In genomic region chr1:201889092-201889968, GRCh38 we compare ENCODE assay signal across 8 cellular contexts. TPM values are rescaled to one million over a fixed set of nuclear protein-coding genes. Genes with fewer than 3 reads are reported as not detected.
DNase-seq lines count a peak whose midpoint lies in the region; ATAC-seq, FAIRE-seq and TF ChIP-seq lines count a peak whose summit lies in the region.

No MANE protein-coding gene starts in this region.

- peak overlapping the region; percentile 86 for H3K9ac ChIP-seq in adipocyte (ENCODE audit: low read length)
- peak overlapping the region; percentile 35 for H3K9ac ChIP-seq in keratinocyte (ENCODE audit: control insufficient read depth, extremely low read depth, insufficient read depth, low read length)

- H3K4me1 ChIP-seq in adipocyte (ENCODE audit: control insufficient read depth, insufficient read depth, low read length): peaks cover 33% of the 10 kb centered on the region
- peaks cover 16% of the 10 kb centered on the region for H3K4me1 ChIP-seq in keratinocyte (ENCODE audit: control insufficient read depth, extremely low read depth, insufficient read depth, low read length)

- TF ChIP-seq CTCF in keratinocyte (optimal IDR thresholded peaks at IDR 0.05 in 1 of 3, IDR thresholded peaks at IDR 0.05 in 1 of 3, conservative IDR thresholded peaks at IDR 0.05 in 1 of 3; ENCODE audit: extremely low read depth in 1 of 3, insufficient read depth in 2 of 3, low read length in 3 of 3): no peak

- peak overlapping the region; percentile 13 for H2AFZ ChIP-seq in keratinocyte (ENCODE audit: control insufficient read depth, low read length)

- H3K4me3 ChIP-seq in adipocyte (ENCODE audit: low read length): peak overlapping the region; percentile 85
- peak overlapping the region; percentile 50 to 63 (median 62) for H3K4me3 ChIP-seq in keratinocyte (ENCODE audit: control insufficient read depth in 2 of 3, extremely low read depth in 1 of 3, insufficient read depth in 2 of 3, low read depth in 1 of 3, low read length in 3 of 3)

- FAIRE-seq in keratinocyte (lab: Jason Lieb, UNC): no peak

- H3K36me3 Mint-ChIP-seq in stimulated activated memory B cell treated with anti-CD40 and anti-IgM and Interleukin-4, amounts not matched to agents 10 μg/mL and 1 μg/mL and 100 μg/mL, for 72 hours: no peaks in the 10 kb centered on the region

- no peaks in the 10 kb centered on the region for H4K20me1 ChIP-seq in keratinocyte (ENCODE audit: control insufficient read depth, extremely low read depth, insufficient read depth, low read length)

- H3K27ac Mint-ChIP-seq in stimulated activated memory B cell treated with anti-CD40 and anti-IgM and Interleukin-4, amounts not matched to agents 10 μg/mL and 1 μg/mL and 100 μg/mL, for 72 hours: no peak overlapping the region

- ATAC-seq in stimulated activated memory B cell treated with anti-CD40 and anti-IgM and Interleukin-4, amounts not matched to agents 10 μg/mL and 1 μg/mL and 100 μg/mL, for 72 hours: no peak
- ATAC-seq in GM18511 (IDR thresholded peaks at IDR 0.05; ENCODE audit: unreplicated experiment): no peak

- no peaks in the 10 kb centered on the region for H3K9me3 Mint-ChIP-seq in stimulated activated memory B cell treated with anti-CD40 and anti-IgM and Interleukin-4, amounts not matched to agents 10 μg/mL and 1 μg/mL and 100 μg/mL, for 72 hours

- peak overlapping the region; percentile 83 for H3K4me2 ChIP-seq in keratinocyte (ENCODE audit: control insufficient read depth, extremely low read depth, insufficient read depth, low read depth, low read length)

- dilution Hi-C loops in keratinocyte (cut with MboI; ENCODE audit: extremely low pct_ligation_motif_present, low sequenced_read_pairs): no loop called here

- H3K79me2 ChIP-seq in keratinocyte (ENCODE audit: control insufficient read depth, insufficient read depth, low read length): no peaks in the 10 kb centered on the region

- no peaks in the 10 kb centered on the region for H3K9me1 ChIP-seq in keratinocyte (ENCODE audit: control insufficient read depth, extremely low read depth, insufficient read depth, low read length)

- H3K9me3 ChIP-seq in adipocyte (ENCODE audit: control insufficient read depth, low read length) (no peaks in the 10 kb centered on the region), keratinocyte (ENCODE audit: control insufficient read depth, low read depth, low read length) (no peaks in the 10 kb centered on the region)

- peaks cover 14% of the 10 kb centered on the region for H3K4me1 Mint-ChIP-seq in stimulated activated memory B cell treated with anti-CD40 and anti-IgM and Interleukin-4, amounts not matched to agents 10 μg/mL and 1 μg/mL and 100 μg/mL, for 72 hours

- peak overlapping the region; percentile 44 for H3K4me3 Mint-ChIP-seq in stimulated activated memory B cell treated with anti-CD40 and anti-IgM and Interleukin-4, amounts not matched to agents 10 μg/mL and 1 μg/mL and 100 μg/mL, for 72 hours

- no peak overlapping the region for H3K27ac ChIP-seq in keratinocyte (ENCODE audit: control insufficient read depth, insufficient read depth, low read length)

- H3K27me3 ChIP-seq in adipocyte (replicated peaks; ENCODE audit: control insufficient read depth, insufficient read depth, low read length): no peaks in the 10 kb centered on the region
- peaks cover 18% of the 10 kb centered on the region for H3K27me3 ChIP-seq in keratinocyte (ENCODE audit: control insufficient read depth, extremely low read depth, insufficient read depth, low read length)

- DNase-seq in DMS53 (lab: John Stamatoyannopoulos, UW) (peak; percentile 48), DMS53 treated with DMSO at 0.1 percent for 48 hours (lab: John Stamatoyannopoulos, UW; ENCODE audit: unreplicated experiment) (no peak), adipocyte (ENCODE audit: low read depth) (peak; percentile 12), keratinocyte (ENCODE audit: low read depth, low spot score) (no peak), T1000 (lab: John Stamatoyannopoulos, UW) (no peak), NCI-H446 (lab: John Stamatoyannopoulos, UW) (no peak)

- H3K36me3 ChIP-seq in adipocyte (ENCODE audit: control insufficient read depth, insufficient read depth, low read length, severe bottlenecking): peaks cover 2% of the 10 kb centered on the region
- no peaks in the 10 kb centered on the region for H3K36me3 ChIP-seq in keratinocyte (ENCODE audit: control insufficient read depth in 2 of 2, extremely low read depth in 1 of 2, insufficient read depth in 2 of 2, low read length in 2 of 2)

- H3K27me3 Mint-ChIP-seq in stimulated activated memory B cell treated with anti-CD40 and anti-IgM and Interleukin-4, amounts not matched to agents 10 μg/mL and 1 μg/mL and 100 μg/mL, for 72 hours: peaks cover 79% of the 10 kb centered on the region

RNA-seq across cellular contexts. Expression of gene SHISA4, which starts 0.6 kb away (rescaled TPM):
- polyA plus RNA-seq in keratinocyte: 2.2 to 5.8 TPM (median 4.0 TPM) in 3 replicates
- 0.46 TPM for polyA plus RNA-seq in keratinocyte (2011; ENCODE audit: low read depth)
- 3.6 and 6.3 TPM in 2 replicates for polyA plus RNA-seq in keratinocyte (2011; cell fraction: cytosol; rRNA removed)
- 2.3 and 3.2 TPM in 2 replicates for polyA plus RNA-seq in keratinocyte (2011; cell fraction: nucleus; rRNA removed)
- 3.3 and 4.0 TPM in 2 replicates for polyA plus RNA-seq in keratinocyte (2012; ENCODE audit: low replicate concordance)
- polyA minus RNA-seq in keratinocyte: 1.9 to 7.4 TPM (median 6.7 TPM) in 3 replicates
- 4.0 TPM for polyA minus RNA-seq in keratinocyte (2011; cell fraction: cytosol; rRNA and poly(A)+ RNA removed)
- polyA minus RNA-seq in keratinocyte (2011; cell fraction: nucleus; rRNA and poly(A)+ RNA removed): 0.93 and 2.1 TPM in 2 replicates

RNA-seq across cellular contexts. Expression of gene LMOD1, which starts 57.0 kb away (rescaled TPM):
- 0.01 TPM in 1 of 3 replicates, not detected in the others for polyA plus RNA-seq in keratinocyte
- not detected for polyA plus RNA-seq in keratinocyte (2011; ENCODE audit: low read depth)
- 0.04 and 0.05 TPM in 2 replicates for polyA plus RNA-seq in keratinocyte (2011; cell fraction: cytosol; rRNA removed)
- polyA plus RNA-seq in keratinocyte (2011; cell fraction: nucleus; rRNA removed): 0.04 and 0.08 TPM in 2 replicates
- polyA plus RNA-seq in keratinocyte (2012; ENCODE audit: low replicate concordance): 0.08 TPM in 1 of 2 replicates, not detected in the other
- polyA minus RNA-seq in keratinocyte: not detected in 3 replicates
- polyA minus RNA-seq in keratinocyte (2011; cell fraction: cytosol; rRNA and poly(A)+ RNA removed): not detected
- polyA minus RNA-seq in keratinocyte (2011; cell fraction: nucleus; rRNA and poly(A)+ RNA removed): not detected in 2 replicates

Comparison
In these comparisons a context has a peak if more than half of its experiments do, and no peak if none do; other contexts are left out.
1. DNase-seq: peak in DMS53 (single experiment) and adipocyte (single experiment); none in DMS53 treated with DMSO at 0.1 percent for 48 hours (single experiment), keratinocyte (single experiment), T1000 (single experiment) and NCI-H446 (0 of 2).